ENCODE assay signal across 11 cellular contexts in the genomic region with DNA sequence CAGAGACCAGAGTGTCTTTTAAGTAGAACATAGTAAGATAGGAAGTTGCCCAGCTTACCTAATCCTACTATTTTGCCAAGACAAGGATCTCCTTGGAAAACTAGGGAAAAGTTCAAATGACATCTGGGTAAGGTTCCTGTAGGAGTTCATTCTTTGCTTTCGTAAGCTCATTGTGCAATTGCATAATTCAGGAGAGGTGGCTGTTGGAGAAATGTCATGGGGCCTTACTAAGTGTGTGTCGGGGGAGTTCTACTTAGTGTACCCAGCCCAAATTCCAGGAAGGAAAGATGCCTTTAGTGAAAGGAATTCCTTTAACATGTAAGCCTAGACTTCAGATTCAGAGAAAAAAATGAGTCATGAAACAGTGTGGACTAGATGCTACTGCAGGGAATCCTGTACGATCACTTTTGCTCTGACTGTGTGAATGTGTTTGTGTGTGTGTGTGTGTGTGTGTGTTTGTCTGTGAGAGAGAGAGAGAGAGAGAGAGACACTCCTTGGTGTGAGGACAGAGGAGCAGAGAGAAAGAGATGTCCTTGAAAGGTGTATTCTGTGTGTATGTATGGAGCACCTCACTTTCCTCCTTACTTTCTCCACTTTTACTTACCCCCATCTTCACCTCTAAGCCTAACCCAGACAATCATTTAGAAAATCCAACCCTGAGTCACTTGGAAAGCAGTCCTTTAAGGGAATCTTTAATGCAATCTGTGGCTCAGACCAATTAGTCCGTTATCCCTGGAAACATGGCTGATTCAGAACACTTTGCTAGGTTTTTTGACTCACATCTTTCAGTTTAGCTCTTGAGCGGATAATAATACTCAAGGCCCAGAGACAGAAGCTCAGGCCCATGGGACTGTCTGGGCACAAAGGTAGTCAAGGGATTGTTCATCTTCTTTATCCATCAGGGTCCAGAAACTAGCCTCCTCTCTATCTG.
DNase-seq lines count a peak whose midpoint lies in the region; ATAC-seq and TF ChIP-seq lines count a peak whose summit lies in the region.
"Had no signal": no experiment of that assay in that cellular context is flagged by ENCODE, and none has a peak within 500 bp of the region (broad histone marks: within the 10 kb centered on the region; RNA-seq: fewer than 3 reads in every experiment).

No MANE protein-coding gene starts in this region.

- H3K36me3 ChIP-seq in left ventricle myocardium inferior (no peaks in the 10 kb centered on the region), kidney epithelial cell (ENCODE audit: control insufficient read depth, insufficient read depth, low read length) (no peaks in the 10 kb centered on the region), uterus (no peaks in the 10 kb centered on the region), H7 (replicated peaks; ENCODE audit: control insufficient read depth, insufficient read depth, low read length) (no peaks in the 10 kb centered on the region)

- H3K27me3 ChIP-seq in left ventricle myocardium inferior (ENCODE audit: low read depth) (no peaks in the 10 kb centered on the region), kidney epithelial cell (ENCODE audit: control insufficient read depth, insufficient read depth, low read length) (no peaks in the 10 kb centered on the region), uterus (no peaks in the 10 kb centered on the region), H7 (ENCODE audit: control insufficient read depth, insufficient read depth, low read length) (no peaks in the 10 kb centered on the region)

- H3K4me1 ChIP-seq in left ventricle myocardium inferior (no peaks in the 10 kb centered on the region), uterus (no peaks in the 10 kb centered on the region)

- H3K4me3 ChIP-seq in left ventricle myocardium inferior = no peak overlapping the region
- H3K4me3 ChIP-seq in kidney epithelial cell (ENCODE audit: low read depth, low read length) = no peak overlapping the region
- no peak overlapping the region for H3K4me3 ChIP-seq in uterus
- no peak overlapping the region for H3K4me3 ChIP-seq in H7 (ENCODE audit: insufficient read depth, low read depth, low read length)

- DNase-seq in Right ventricle myocardium inferior (ENCODE audit: missing footprints) (no peak), left ventricle myocardium inferior (no peak), amniotic stem cell (lab: John Stamatoyannopoulos, UW) (peak; percentile 23), kidney epithelial cell (ENCODE audit: low read depth) (peak; percentile 39), uterus (peak; percentile 20 to 37), left colon (no peak), H7 (no peak)
- DNase-seq: activated B cell treated with CpG ODN at 0.5 μM for 24 hours; CD4-positive, alpha-beta memory T cell; NCI-H446 treated with DMSO at 0.1 percent for 48 hours had no signal

- H3K27ac ChIP-seq in left ventricle myocardium inferior (replicated peaks) = no peak overlapping the region
- H3K27ac ChIP-seq in uterus = peak overlapping the region in 1 of 2 donors; percentile 50

- H3K9me3 ChIP-seq in left ventricle myocardium inferior (replicated peaks) = no peaks in the 10 kb centered on the region
- H3K9me3 ChIP-seq in uterus = no peaks in the 10 kb centered on the region

- TF ChIP-seq POLR2A in uterus (IDR thresholded peaks at IDR 0.05) = no peak

- intact Hi-C loops in Right ventricle myocardium inferior (cut with DNase I) = no loop called here
- intact Hi-C loops in left ventricle myocardium inferior (cut with micrococcal nuclease) = no loop called here
- intact Hi-C loops in uterus (cut with DNase I; ENCODE audit: low total_unique reads) = no loop called here
- intact Hi-C loops in left colon (cut with DNase I, micrococcal nuclease) = no loop called here

- ATAC-seq in Right ventricle myocardium inferior (peak; percentile 94), left colon (no peak), GM18873 (IDR thresholded peaks at IDR 0.05; ENCODE audit: low FRiP score, unreplicated experiment) (no peak)

- TF ChIP-seq CTCF in left ventricle myocardium inferior (IDR thresholded peaks at IDR 0.05; ENCODE audit: borderline replicate concordance) = no peak
- no peak for TF ChIP-seq CTCF in kidney epithelial cell (IDR thresholded peaks at IDR 0.05; ENCODE audit: insufficient read depth, low read length, poor library complexity, severe bottlenecking)
- TF ChIP-seq CTCF in uterus (IDR thresholded peaks at IDR 0.05) = no peak

Comparison
In these comparisons a context has a peak if more than half of its experiments do, and no peak if none do; other contexts are left out.
1. DNase-seq: peak in amniotic stem cell (single experiment), kidney epithelial cell (single experiment) and uterus (2 of 2); none in Right ventricle myocardium inferior (single experiment), left ventricle myocardium inferior (single experiment), left colon (0 of 2) and H7 (single experiment).